17 cellular contexts compared by ENCODE assay signal in the genomic region with DNA sequence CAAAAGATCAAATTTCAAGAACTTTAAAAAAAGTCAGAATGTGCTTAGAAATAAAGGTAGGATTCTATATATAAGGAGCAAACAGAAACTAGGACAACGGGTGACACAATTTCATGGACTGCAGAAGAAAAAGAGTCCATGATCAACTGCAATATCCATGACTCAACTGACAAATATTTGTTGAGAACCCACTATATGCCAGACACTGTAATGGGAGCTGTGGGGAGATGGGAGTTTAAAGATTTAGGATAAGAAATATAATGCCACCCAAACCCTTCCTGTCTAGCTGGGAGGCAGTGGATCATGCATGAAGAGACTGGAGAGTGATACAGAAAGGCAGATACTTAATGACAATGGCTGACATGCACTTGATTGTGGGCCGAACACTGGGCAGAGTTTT. TPM values are rescaled to one million over a fixed set of nuclear protein-coding genes. Genes with fewer than 3 reads are reported as not detected.
DNase-seq lines count a peak whose midpoint lies in the region; FAIRE-seq and TF ChIP-seq lines count a peak whose summit lies in the region.
"Had no signal": no experiment of that assay in that cellular context is flagged by ENCODE, and none has a peak within 500 bp of the region (broad histone marks: within the 10 kb centered on the region; RNA-seq: fewer than 3 reads in every experiment).

No MANE protein-coding gene starts in this region.

- intact Hi-C loops in activated T-helper 2 cell treated with anti-CD3 and anti-CD28 coated beads, Interferon-gamma antibody, Interleukin-2, Interleukin-4, amounts not matched to agents 10 μg/mL and 5 μg/mL and 100 μg/mL, durations not matched to agents 14 hours and 24 hours and 36 hours (cut with micrococcal nuclease), result no loop called here

- 93% methylated on average over 2 of the region's 2 CpGs for WGBS in urinary bladder

- no peaks in the 10 kb centered on the region for H3K36me3 Mint-ChIP-seq in activated T-helper 2 cell treated with anti-CD3 and anti-CD28 coated beads, Interferon-gamma antibody, Interleukin-2, Interleukin-4, amounts not matched to agents 10 μg/mL and 5 μg/mL and 100 μg/mL, durations not matched to agents 14 hours and 24 hours and 36 hours (ENCODE audit: low read depth)

- H3K9me3 Mint-ChIP-seq in activated T-helper 2 cell treated with anti-CD3 and anti-CD28 coated beads, Interferon-gamma antibody, Interleukin-2, Interleukin-4, amounts not matched to agents 10 μg/mL and 5 μg/mL and 100 μg/mL, durations not matched to agents 14 hours and 24 hours and 36 hours, result no peaks in the 10 kb centered on the region
- H3K9me3 Mint-ChIP-seq: GM23338 had no signal

- peak overlapping the region; percentile 18 for H3K27ac ChIP-seq in urinary bladder (ENCODE audit: low read depth)
- H3K27ac ChIP-seq: C4-2B, KMS-11 had no signal

- DNase-seq in ELR (ENCODE audit: low read depth), result peak; percentile 61
- DNase-seq in RCC 7860 (ENCODE audit: low spot score), result peak; percentile 27
- DNase-seq in choroid plexus epithelial cell (ENCODE audit: low read depth), result peak; percentile 23
- no peak for DNase-seq in activated T-helper 2 cell treated with anti-CD3 and anti-CD28 coated beads, Interferon-gamma antibody, Interleukin-2, Interleukin-4, amounts not matched to agents 10 μg/mL and 5 μg/mL and 100 μg/mL, durations not matched to agents 14 hours and 24 hours and 36 hours (ENCODE audit: low spot score)
- no peak for DNase-seq in cerebellar nuclear complex (lab: John Stamatoyannopoulos, UW)
- no peak for DNase-seq in HuH-7.5 (ENCODE audit: low spot score)
- DNase-seq: DMS 273 treated with DMSO at 0.1 percent for 48 hours, MG63, NCI-H1092, NCI-H146, NCI-H2081, NCI-H510A treated with DMSO at 0.1 percent for 48 hours, Right ventricle myocardium superior had no signal

- H3K27me3 Mint-ChIP-seq in activated T-helper 2 cell treated with anti-CD3 and anti-CD28 coated beads, Interferon-gamma antibody, Interleukin-2, Interleukin-4, amounts not matched to agents 10 μg/mL and 5 μg/mL and 100 μg/mL, durations not matched to agents 14 hours and 24 hours and 36 hours (ENCODE audit: low read depth), result peaks cover 42% of the 10 kb centered on the region

- TF ChIP-seq CTCF in choroid plexus epithelial cell (conservative IDR thresholded peaks at IDR 0.05; ENCODE audit: low read depth, low read length), result no peak

- no peaks in the 10 kb centered on the region for H3K4me1 ChIP-seq in urinary bladder (ENCODE audit: insufficient read depth)

- H3K4me3 Mint-ChIP-seq in activated T-helper 2 cell treated with anti-CD3 and anti-CD28 coated beads, Interferon-gamma antibody, Interleukin-2, Interleukin-4, amounts not matched to agents 10 μg/mL and 5 μg/mL and 100 μg/mL, durations not matched to agents 14 hours and 24 hours and 36 hours (ENCODE audit: low read depth), result no peak overlapping the region
- H3K4me3 Mint-ChIP-seq: GM23338 had no signal

- no peak overlapping the region for H3K27ac Mint-ChIP-seq in activated T-helper 2 cell treated with anti-CD3 and anti-CD28 coated beads, Interferon-gamma antibody, Interleukin-2, Interleukin-4, amounts not matched to agents 10 μg/mL and 5 μg/mL and 100 μg/mL, durations not matched to agents 14 hours and 24 hours and 36 hours
- H3K27ac Mint-ChIP-seq: GM23338 had no signal

- FAIRE-seq in RCC 7860 (lab: Jason Lieb, UNC), result peak; percentile 18

- H3K4me3 ChIP-seq in choroid plexus epithelial cell (ENCODE audit: low read depth, low read length) (no peak overlapping the region), urinary bladder (ENCODE audit: low read depth, low read length) (no peak overlapping the region)
- H3K4me3 ChIP-seq: GM23338, MG63 had no signal

- no peaks in the 10 kb centered on the region for H3K36me3 ChIP-seq in urinary bladder (ENCODE audit: insufficient read depth)
- H3K36me3 ChIP-seq: MG63 had no signal

- no peaks in the 10 kb centered on the region for H3K4me1 Mint-ChIP-seq in activated T-helper 2 cell treated with anti-CD3 and anti-CD28 coated beads, Interferon-gamma antibody, Interleukin-2, Interleukin-4, amounts not matched to agents 10 μg/mL and 5 μg/mL and 100 μg/mL, durations not matched to agents 14 hours and 24 hours and 36 hours (ENCODE audit: low read depth)

RNA-seq across cellular contexts. Expression of a gene that starts 27.6 kb away (rescaled TPM):
- total RNA-seq in urinary bladder, result 11.3 TPM
- polyA plus RNA-seq in urinary bladder, result 5.5 TPM
- 0.32 and 0.34 TPM in 2 replicates for total RNA-seq in activated T-helper 2 cell treated with anti-CD3 and anti-CD28 coated beads, Interferon-gamma antibody, Interleukin-2, Interleukin-4, amounts not matched to agents 10 μg/mL and 5 μg/mL and 100 μg/mL, durations not matched to agents 14 hours and 24 hours and 36 hours

Comparison
In these comparisons a context has a peak if more than half of its experiments do, and no peak if none do; other contexts are left out.
1. DNase-seq: peak in ELR (single experiment), RCC 7860 (single experiment) and choroid plexus epithelial cell (single experiment); none in activated T-helper 2 cell treated with anti-CD3 and anti-CD28 coated beads, Interferon-gamma antibody, Interleukin-2, Interleukin-4, amounts not matched to agents 10 μg/mL and 5 μg/mL and 100 μg/mL, durations not matched to agents 14 hours and 24 hours and 36 hours (single experiment), cerebellar nuclear complex (0 of 2) and HuH-7.5 (single experiment).